In genomic region chr12:20426191-20426590, GRCh38 we compare ENCODE assay signal across 21 cellular contexts. TPM values are rescaled to one million over a fixed set of nuclear protein-coding genes. Genes with fewer than 3 reads are reported as not detected.
DNase-seq lines count a peak whose midpoint lies in the region; ATAC-seq and TF ChIP-seq lines count a peak whose summit lies in the region.
"Had no signal": no experiment of that assay in that cellular context is flagged by ENCODE, and none has a peak within 500 bp of the region (broad histone marks: within the 10 kb centered on the region; RNA-seq: fewer than 3 reads in every experiment).

No MANE protein-coding gene starts in this region.

- H3K27me3 Mint-ChIP-seq in progenitor cell of endocrine pancreas: no peaks in the 10 kb centered on the region
- H3K27me3 Mint-ChIP-seq: effector memory CD8-positive, alpha-beta T cell had no signal

- H3F3A ChIP-seq in GM23248 (ENCODE audit: insufficient read depth) (no peaks in the 10 kb centered on the region), MM.1S (ENCODE audit: insufficient read depth, low read length) (no peaks in the 10 kb centered on the region)

- H3K27me3 ChIP-seq in GM23248 (replicated peaks; ENCODE audit: insufficient read depth) (no peaks in the 10 kb centered on the region), lung (ENCODE audit: control insufficient read depth, insufficient read depth) (no peaks in the 10 kb centered on the region), tibial artery (no peaks in the 10 kb centered on the region), MM.1S (replicated peaks; ENCODE audit: insufficient read depth, low read length) (no peaks in the 10 kb centered on the region)
- H3K27me3 ChIP-seq: adrenal gland had no signal

- intact Hi-C loops in tibial artery (cut with DNase I; ENCODE audit: low total_unique reads): no loop called here

- H3K9me2 ChIP-seq in GM23248 (ENCODE audit: insufficient read depth): no peaks in the 10 kb centered on the region
- H3K9me2 ChIP-seq in MM.1S (replicated peaks; ENCODE audit: insufficient read depth, low read length): no peaks in the 10 kb centered on the region

- H3K4me3 Mint-ChIP-seq in progenitor cell of endocrine pancreas (ENCODE audit: low read depth): no peak overlapping the region
- H3K4me3 Mint-ChIP-seq: activated CD8-positive, alpha-beta memory T cell treated with anti-CD3 and anti-CD28 coated beads, Interleukin-2, amount 10 ng/mL, durations not matched to agents 7 days and 5 days; effector memory CD8-positive, alpha-beta T cell had no signal

- H3K9me3 ChIP-seq in GM23248 (ENCODE audit: low read depth) (no peaks in the 10 kb centered on the region), lung (ENCODE audit: control insufficient read depth in 2 of 2, insufficient read depth in 1 of 2, low read length in 1 of 2) (no peaks in the 10 kb centered on the region), tibial artery (no peaks in the 10 kb centered on the region), MM.1S (replicated peaks; ENCODE audit: insufficient read depth, low read length) (no peaks in the 10 kb centered on the region)
- H3K9me3 ChIP-seq: adrenal gland had no signal

- peak; percentile 47 for ATAC-seq in lung (ENCODE audit: insufficient read depth, low FRiP score)
- ATAC-seq: activated CD8-positive, alpha-beta memory T cell treated with anti-CD3 and anti-CD28 coated beads, Interleukin-2, amount 10 ng/mL, durations not matched to agents 7 days and 5 days; effector memory CD8-positive, alpha-beta T cell had no signal

- H3K9ac ChIP-seq in GM23248 (no peak overlapping the region; the same call in 1 of the 2 replicates), MM.1S (ENCODE audit: low read length) (no peak overlapping the region)

- H3K27ac ChIP-seq in GM23248: peak overlapping the region; percentile 30; the same call in 1 of the 2 replicates
- peak overlapping the region in 1 of 2 donors; percentile 53 for H3K27ac ChIP-seq in lung (ENCODE audit: low read depth in 1 of 2, low read length in 1 of 2)
- H3K27ac ChIP-seq in tibial artery: peak overlapping the region; percentile 47 to 58
- no peak overlapping the region for H3K27ac ChIP-seq in MM.1S (ENCODE audit: low read length)
- H3K27ac ChIP-seq: adrenal gland, SK-N-MC had no signal

- peaks cover 33% of the 10 kb centered on the region for H3K4me1 Mint-ChIP-seq in progenitor cell of endocrine pancreas (ENCODE audit: low read depth)

- peak overlapping the region; percentile 36 for H2AFZ ChIP-seq in GM23248
- no peak overlapping the region for H2AFZ ChIP-seq in MM.1S (ENCODE audit: low read length)

- H3K4me2 ChIP-seq in GM23248 (ENCODE audit: unreplicated experiment) (peak overlapping the region; percentile 30), MM.1S (ENCODE audit: low read depth, low read length) (no peak overlapping the region)

- no peaks in the 10 kb centered on the region for H4K20me1 ChIP-seq in GM23248 (ENCODE audit: insufficient read depth)
- no peaks in the 10 kb centered on the region for H4K20me1 ChIP-seq in MM.1S (ENCODE audit: insufficient read depth, low read length)

- no peak overlapping the region for H3K27ac Mint-ChIP-seq in progenitor cell of endocrine pancreas
- H3K27ac Mint-ChIP-seq: activated CD8-positive, alpha-beta memory T cell treated with anti-CD3 and anti-CD28 coated beads, Interleukin-2, amount 10 ng/mL, durations not matched to agents 7 days and 5 days; effector memory CD8-positive, alpha-beta T cell had no signal

- H3K36me3 ChIP-seq in GM23248 (ENCODE audit: low read depth) (no peaks in the 10 kb centered on the region), lung (ENCODE audit: control insufficient read depth in 2 of 2, insufficient read depth in 2 of 2, low read length in 2 of 2) (no peaks in the 10 kb centered on the region), tibial artery (no peaks in the 10 kb centered on the region), MM.1S (replicated peaks; ENCODE audit: insufficient read depth, low read length) (no peaks in the 10 kb centered on the region)
- H3K36me3 ChIP-seq: adrenal gland had no signal

- WGBS in GM23248 (ENCODE audit: low coverage in 1 of 2, low lambda C conversion rate in 2 of 2, missing lambda C conversion rate in 2 of 2), 2 experiments: 20 to 21% methylated on average over 5 of the region's 5 CpGs
- WGBS in lung, 2 donors: 83 to 85% methylated on average over 5 of the region's 5 CpGs

- H3K4me1 ChIP-seq in GM23248 (ENCODE audit: insufficient read depth) (0 out of 2 replicates have a peak, but pooled peaks cover 4% of the 10 kb centered on the region), lung (ENCODE audit: control insufficient read depth in 2 of 2, insufficient read depth in 2 of 2, low read length in 2 of 2) (peaks cover 0 to 6% of the 10 kb centered on the region in 2 donors), tibial artery (peaks cover 0 to 79% (median 23%) of the 10 kb centered on the region in 4 donors), MM.1S (ENCODE audit: low read length) (no peaks in the 10 kb centered on the region; the same call in 1 of the 2 replicates)
- H3K4me1 ChIP-seq: adrenal gland had no signal

- DNase-seq in GM23248: peak; percentile 65
- DNase-seq in fibroblast of the aortic adventitia (ENCODE audit: low read depth): peak; percentile 82
- no peak for DNase-seq in lung (ENCODE audit: low spot score)
- peak; percentile 62 to 74 for DNase-seq in tibial artery
- no peak for DNase-seq in SKM-1 treated with dmso at 0.1 percent for 144 hours (lab: John Stamatoyannopoulos, UW; ENCODE audit: unreplicated experiment)
- DNase-seq in MM.1S: no peak
- no peak for DNase-seq in T-helper 9 cell
- DNase-seq in progenitor cell of endocrine pancreas (ENCODE audit: low spot score, unreplicated experiment): no peak
- DNase-seq: activated CD4-positive, CD25-positive, alpha-beta regulatory T cell treated with anti-CD3 and anti-CD28 coated beads, Interleukin-2, amount 50 U/mL, for 72 hours; activated CD8-positive, alpha-beta memory T cell treated with anti-CD3 and anti-CD28 coated beads, Interleukin-2, amount 10 ng/mL, durations not matched to agents 7 days and 5 days; cerebellar nuclear complex; DND-41; effector memory CD8-positive, alpha-beta T cell; foreskin melanocyte; IMR-90; NCI-H82; occipital lobe; T1000 had no signal

- no peaks in the 10 kb centered on the region for H3K9me3 Mint-ChIP-seq in progenitor cell of endocrine pancreas (ENCODE audit: low read depth)
- H3K9me3 Mint-ChIP-seq: effector memory CD8-positive, alpha-beta T cell had no signal

- peaks cover 17% of the 10 kb centered on the region for H3K36me3 Mint-ChIP-seq in progenitor cell of endocrine pancreas (ENCODE audit: insufficient read depth)
- H3K36me3 Mint-ChIP-seq: activated CD8-positive, alpha-beta memory T cell treated with anti-CD3 and anti-CD28 coated beads, Interleukin-2, amount 10 ng/mL, durations not matched to agents 7 days and 5 days had no signal

- H3K79me2 ChIP-seq in GM23248 (ENCODE audit: insufficient read depth) (no peaks in the 10 kb centered on the region), MM.1S (ENCODE audit: low read length) (no peaks in the 10 kb centered on the region)

- peak overlapping the region; percentile 30; the same call in 1 of the 2 replicates for H3K4me3 ChIP-seq in GM23248
- no peak overlapping the region for H3K4me3 ChIP-seq in fibroblast of the aortic adventitia (ENCODE audit: low read depth, low read length)
- H3K4me3 ChIP-seq in lung: no peak overlapping the region
- H3K4me3 ChIP-seq in tibial artery: peak overlapping the region in 1 of 2 donors; percentile 3
- no peak overlapping the region for H3K4me3 ChIP-seq in MM.1S (ENCODE audit: low read length)
- H3K4me3 ChIP-seq: adrenal gland, SK-N-MC had no signal

- in situ Hi-C loops in GM23248 (cut with MboI): no loop called here

- TF ChIP-seq CTCF in fibroblast of the aortic adventitia (IDR thresholded peaks at IDR 0.05; ENCODE audit: insufficient read depth, low read length) (no peak), lung (IDR thresholded peaks at IDR 0.05; ENCODE audit: control extremely low read depth, extremely low read depth) (no peak), tibial artery (IDR thresholded peaks at IDR 0.05) (no peak), MM.1S (IDR thresholded peaks at IDR 0.05; ENCODE audit: low read length) (no peak), progenitor cell of endocrine pancreas (IDR thresholded peaks at IDR 0.05; ENCODE audit: unreplicated experiment) (no peak)

RNA-seq across cellular contexts. Expression of gene PDE3A, which starts 57.9 kb away (rescaled TPM):
- total RNA-seq in GM23248 (2014; rRNA removed; shearing (Covaris generic)): 0.38 and 0.43 TPM in 2 replicates
- polyA plus RNA-seq in GM23248 (2016; fragmentation: Nextera tagmentation; extraction: Ambion mirVana) (0.06 and 0.11 TPM in 2 replicates), lung (1 to 10 TPM; 1.5 TPM)
- total RNA-seq in fibroblast of the aortic adventitia (ENCODE audit: low replicate concordance) (16.2 and 17.2 TPM in 2 replicates), lung (10 to 100 TPM in 1 of 2 donors, 1 to 10 TPM in 1; 5.2 to 15.8 TPM), progenitor cell of endocrine pancreas (121 and 134 TPM in 2 replicates)
- total RNA-seq: activated CD8-positive, alpha-beta memory T cell treated with anti-CD3 and anti-CD28 coated beads, Interleukin-2, amount 10 ng/mL, durations not matched to agents 7 days and 5 days; MCF 10A had no signal

Comparison
In these comparisons a context has a peak if more than half of its experiments do, and no peak if none do; other contexts are left out.
1. DNase-seq: peak in GM23248 (single experiment), fibroblast of the aortic adventitia (single experiment) and tibial artery (2 of 2); none in lung (single experiment), SKM-1 treated with dmso at 0.1 percent for 144 hours (single experiment), MM.1S (single experiment), T-helper 9 cell (single experiment) and progenitor cell of endocrine pancreas (single experiment).